24 cellular contexts compared by ENCODE assay signal in genomic region chr6:40341726-40342125, GRCh38.
"Had no signal": no experiment of that assay in that cellular context is flagged by ENCODE, and none has a peak within 500 bp of the region (broad histone marks: within the 10 kb centered on the region; RNA-seq: fewer than 3 reads in every experiment).

No MANE protein-coding gene starts in this region.

- H3K27ac Mint-ChIP-seq: activated CD4-positive, alpha-beta memory T cell treated with anti-CD3 and anti-CD28 coated beads, Interleukin-2, amount 10 ng/mL, durations not matched to agents 7 days and 5 days; activated CD4-positive, alpha-beta T cell treated with anti-CD3 and anti-CD28 coated beads, Interleukin-2, amount 10 ng/mL, durations not matched to agents 7 days and 5 days; activated naive CD4-positive, alpha-beta T cell treated with anti-CD3 and anti-CD28 coated beads, Interleukin-2, amount 50 U/mL, for 72 hours; activated T-cell treated with anti-CD3 and anti-CD28 coated beads, Interleukin-2, amount 50 U/mL, for 72 hours; nephron progenitor cell; T-helper 17 cell; WTC11 had no signal

- H3K9ac ChIP-seq: parathyroid adenoma had no signal

- DNase-seq: activated CD4-positive, alpha-beta memory T cell treated with anti-CD3 and anti-CD28 coated beads, Interleukin-2, amount 10 ng/mL, durations not matched to agents 7 days and 5 days; activated CD4-positive, alpha-beta T cell treated with anti-CD3 and anti-CD28 coated beads for 1 hour; activated CD4-positive, alpha-beta T cell treated with anti-CD3 and anti-CD28 coated beads, Interleukin-2, amount 10 ng/mL, durations not matched to agents 7 days and 5 days; activated naive CD4-positive, alpha-beta T cell; activated T-cell treated with anti-CD3 and anti-CD28 coated beads, Interleukin-2, amount 50 U/mL, for 72 hours; cerebellar nuclear complex; colonic mucosa; effector memory CD4-positive, alpha-beta T cell; erythroblast; gastrocnemius medialis; left cardiac atrium; left ventricle myocardium superior; nephron progenitor cell; stimulated activated CD4-positive, alpha-beta T cell treated with anti-CD3 and anti-CD28 coated beads, Interleukin-15, amount 100 ng/mL, for 24 hours; stimulated activated naive CD4-positive, alpha-beta T cell; T-helper 17 cell had no signal

- H3K79me2 ChIP-seq: hepatocyte, parathyroid adenoma had no signal

- H3K27ac ChIP-seq: colonic mucosa, gastrocnemius medialis, hepatocyte, parathyroid adenoma, right atrium auricular region, tibial nerve had no signal

- H3K9me3 Mint-ChIP-seq: activated CD4-positive, alpha-beta memory T cell treated with anti-CD3 and anti-CD28 coated beads, Interleukin-2, amount 10 ng/mL, durations not matched to agents 7 days and 5 days; activated CD4-positive, alpha-beta T cell treated with anti-CD3 and anti-CD28 coated beads, Interleukin-2, amount 10 ng/mL, durations not matched to agents 7 days and 5 days; activated naive CD4-positive, alpha-beta T cell treated with anti-CD3 and anti-CD28 coated beads, Interleukin-2, amount 50 U/mL, for 72 hours; activated T-cell treated with anti-CD3 and anti-CD28 coated beads, Interleukin-2, amount 50 U/mL, for 72 hours; nephron progenitor cell; WTC11 had no signal

- H3K36me3 Mint-ChIP-seq: activated naive CD4-positive, alpha-beta T cell treated with anti-CD3 and anti-CD28 coated beads, Interleukin-2, amount 50 U/mL, for 72 hours; WTC11 had no signal

- H3K4me2 ChIP-seq: hepatocyte had no signal

- H3K27me3 Mint-ChIP-seq: activated CD4-positive, alpha-beta memory T cell treated with anti-CD3 and anti-CD28 coated beads, Interleukin-2, amount 10 ng/mL, durations not matched to agents 7 days and 5 days had no signal

- H3K4me1 ChIP-seq: colonic mucosa, parathyroid adenoma, right atrium auricular region, tibial nerve had no signal

- H3K36me3 ChIP-seq: colonic mucosa, gastrocnemius medialis, right atrium auricular region, tibial nerve had no signal

- FAIRE-seq: bronchial epithelial cell, keratinocyte had no signal

- H3K9me3 ChIP-seq: colonic mucosa, gastrocnemius medialis, right atrium auricular region, tibial nerve had no signal

- H3K4me1 Mint-ChIP-seq: activated CD4-positive, alpha-beta memory T cell treated with anti-CD3 and anti-CD28 coated beads, Interleukin-2, amount 10 ng/mL, durations not matched to agents 7 days and 5 days had no signal

- H2AFZ ChIP-seq: hepatocyte, parathyroid adenoma had no signal

- H3K27me3 ChIP-seq: colonic mucosa, gastrocnemius medialis, right atrium auricular region had no signal

- H3K4me3 ChIP-seq: colonic mucosa, gastrocnemius medialis, hepatocyte, right atrium auricular region, tibial nerve had no signal

- H3K4me3 Mint-ChIP-seq: activated CD4-positive, alpha-beta memory T cell treated with anti-CD3 and anti-CD28 coated beads, Interleukin-2, amount 10 ng/mL, durations not matched to agents 7 days and 5 days; activated CD4-positive, alpha-beta T cell treated with anti-CD3 and anti-CD28 coated beads, Interleukin-2, amount 10 ng/mL, durations not matched to agents 7 days and 5 days; activated T-cell treated with anti-CD3 and anti-CD28 coated beads, Interleukin-2, amount 50 U/mL, for 72 hours; nephron progenitor cell; T-helper 17 cell; WTC11 had no signal
